Comparison of ENCODE assay signal across 18 cellular contexts in the genomic region with DNA sequence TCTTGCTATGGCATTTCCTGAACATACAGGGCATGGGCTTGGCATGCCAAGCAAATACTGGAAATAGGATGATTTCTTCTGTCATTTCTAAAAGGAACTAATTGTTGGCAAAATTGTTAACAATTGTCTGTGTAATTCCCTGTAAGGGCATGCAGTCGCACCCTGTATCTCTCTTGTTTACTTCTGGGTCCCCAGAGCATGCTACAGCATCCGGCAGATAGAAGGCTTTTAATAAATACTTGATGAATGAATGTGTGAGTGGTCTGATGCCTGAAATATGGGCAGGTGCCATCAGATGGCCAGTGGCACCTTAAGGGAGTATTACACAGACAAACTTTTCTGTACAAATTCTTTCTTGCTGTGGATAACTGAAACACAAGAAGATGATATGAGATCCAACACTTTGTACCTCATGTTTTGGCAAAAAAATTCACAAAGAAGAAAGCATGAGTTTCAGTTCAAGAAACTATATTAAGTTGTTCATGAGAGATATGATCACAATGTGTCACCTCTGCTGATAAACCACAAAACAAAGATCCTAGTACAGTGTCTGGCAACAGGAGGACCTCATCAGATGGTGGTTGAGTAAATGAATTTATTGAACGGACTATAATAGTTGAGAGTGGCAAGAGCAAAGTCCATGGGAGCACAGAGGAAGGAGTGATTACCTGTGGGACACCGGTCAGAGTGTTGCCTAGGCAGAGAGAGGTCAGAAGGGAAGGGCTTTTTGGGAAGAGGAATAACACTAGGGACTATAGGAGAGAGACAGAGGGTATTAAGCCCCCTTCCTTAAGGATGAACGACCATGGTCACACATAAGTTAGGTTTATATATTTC.
DNase-seq lines count a peak whose midpoint lies in the region; ATAC-seq, FAIRE-seq and TF ChIP-seq lines count a peak whose summit lies in the region.
"Had no signal": no experiment of that assay in that cellular context is flagged by ENCODE, and none has a peak within 500 bp of the region (broad histone marks: within the 10 kb centered on the region; RNA-seq: fewer than 3 reads in every experiment).

No MANE protein-coding gene starts in this region.

- H3K27ac ChIP-seq in KOPT-K1 (ENCODE audit: low read depth, low read length, poor library complexity, severe bottlenecking) (peak overlapping the region; percentile 99), pancreas (peak overlapping the region in 2 of 4 donors; percentile 53 to 61)
- H3K27ac ChIP-seq: 22Rv1 had no signal

- H3K4me3 ChIP-seq in pancreas, result no peak overlapping the region

- peak overlapping the region; percentile 56 for H3K27ac Mint-ChIP-seq in activated CD4-positive, alpha-beta T cell treated with anti-CD3 and anti-CD28 coated beads, Interleukin-2, amount 10 ng/mL, durations not matched to agents 24 days and 14 days

- TF ChIP-seq CTCF in pancreas (IDR thresholded peaks at IDR 0.05), result no peak

- peak; percentile 28 for FAIRE-seq in colon (lab: Jason Lieb, UNC)
- no peak for FAIRE-seq in pancreas (lab: Jason Lieb, UNC)
- FAIRE-seq: H54 had no signal

- peaks cover 19% of the 10 kb centered on the region for H3K4me1 Mint-ChIP-seq in activated CD4-positive, alpha-beta T cell treated with anti-CD3 and anti-CD28 coated beads, Interleukin-2, amount 10 ng/mL, durations not matched to agents 24 days and 14 days

- H3K4me1 ChIP-seq in pancreas, result peaks cover 0 to 26% (median 0%) of the 10 kb centered on the region in 3 donors

- WGBS in pancreas, 2 donors, result 52 to 62% methylated on average over 5 of the region's 5 CpGs

- DNase-seq in activated CD4-positive, alpha-beta T cell treated with anti-CD3 and anti-CD28 coated beads, Interleukin-2, amount 10 ng/mL, durations not matched to agents 24 days and 14 days, result no peak
- DNase-seq in activated CD4-positive, alpha-beta T cell treated with anti-CD3 and anti-CD28 coated beads for 1 hour, result no peak
- DNase-seq in pancreas, result no peak
- DNase-seq: C1 segment of cervical spinal cord, DMS153, Kasumi-1, NCI-H187 treated with DMSO at 0.1 percent for 48 hours, NCI-H446, NCI-H748 treated with DMSO at 0.1 percent for 48 hours, Right ventricle myocardium superior had no signal

- peaks cover 3% of the 10 kb centered on the region for H3K9me3 Mint-ChIP-seq in activated CD4-positive, alpha-beta T cell treated with anti-CD3 and anti-CD28 coated beads, Interleukin-2, amount 10 ng/mL, durations not matched to agents 24 days and 14 days

- peak overlapping the region; percentile 9 for H3K4me3 Mint-ChIP-seq in activated CD4-positive, alpha-beta T cell treated with anti-CD3 and anti-CD28 coated beads, Interleukin-2, amount 10 ng/mL, durations not matched to agents 24 days and 14 days

- H3K36me3 Mint-ChIP-seq in activated CD4-positive, alpha-beta T cell treated with anti-CD3 and anti-CD28 coated beads, Interleukin-2, amount 10 ng/mL, durations not matched to agents 24 days and 14 days (ENCODE audit: low read depth), result no peaks in the 10 kb centered on the region

- intact Hi-C loops in activated CD4-positive, alpha-beta T cell treated with anti-CD3 and anti-CD28 coated beads, Interleukin-2, amount 10 ng/mL, durations not matched to agents 24 days and 14 days (cut with micrococcal nuclease), result loop anchor here (10.0 kb wide), 1 partner anchor 223 kb away; no protein-coding TSS in a partner anchor
- intact Hi-C loops in pancreas (cut with DNase I), result no loop called here

- H3K27me3 ChIP-seq in pancreas, result no peaks in the 10 kb centered on the region

- H3K9me3 ChIP-seq in KOPT-K1 (ENCODE audit: insufficient read depth, low read length, poor library complexity, severe bottlenecking) (peaks cover 21% of the 10 kb centered on the region), pancreas (no peaks in the 10 kb centered on the region)

- H3K27me3 Mint-ChIP-seq in activated CD4-positive, alpha-beta T cell treated with anti-CD3 and anti-CD28 coated beads, Interleukin-2, amount 10 ng/mL, durations not matched to agents 24 days and 14 days, result peaks cover 1% of the 10 kb centered on the region

- H3K36me3 ChIP-seq in KOPT-K1 (ENCODE audit: insufficient read depth, low read length), result no peaks in the 10 kb centered on the region
- no peaks in the 10 kb centered on the region for H3K36me3 ChIP-seq in pancreas

- peak in 3 of 4 donors; percentile 59 to 67 (median 66) for ATAC-seq in pancreas
- ATAC-seq in GM18858 (IDR thresholded peaks at IDR 0.05; ENCODE audit: unreplicated experiment), result no peak
- no peak for ATAC-seq in HG03097 (IDR thresholded peaks at IDR 0.05; ENCODE audit: low FRiP score, unreplicated experiment)
- no peak for ATAC-seq in GM21825 (IDR thresholded peaks at IDR 0.05; ENCODE audit: unreplicated experiment)
- ATAC-seq: Panc1 had no signal

Comparison
In these comparisons a context has a peak if more than half of its experiments do, and no peak if none do; other contexts are left out.
1. ATAC-seq: peak in pancreas (3 of 4); none in GM18858 (single experiment), HG03097 (single experiment) and GM21825 (single experiment).